1 cellular context compared by ENCODE assay signal in the genomic region with DNA sequence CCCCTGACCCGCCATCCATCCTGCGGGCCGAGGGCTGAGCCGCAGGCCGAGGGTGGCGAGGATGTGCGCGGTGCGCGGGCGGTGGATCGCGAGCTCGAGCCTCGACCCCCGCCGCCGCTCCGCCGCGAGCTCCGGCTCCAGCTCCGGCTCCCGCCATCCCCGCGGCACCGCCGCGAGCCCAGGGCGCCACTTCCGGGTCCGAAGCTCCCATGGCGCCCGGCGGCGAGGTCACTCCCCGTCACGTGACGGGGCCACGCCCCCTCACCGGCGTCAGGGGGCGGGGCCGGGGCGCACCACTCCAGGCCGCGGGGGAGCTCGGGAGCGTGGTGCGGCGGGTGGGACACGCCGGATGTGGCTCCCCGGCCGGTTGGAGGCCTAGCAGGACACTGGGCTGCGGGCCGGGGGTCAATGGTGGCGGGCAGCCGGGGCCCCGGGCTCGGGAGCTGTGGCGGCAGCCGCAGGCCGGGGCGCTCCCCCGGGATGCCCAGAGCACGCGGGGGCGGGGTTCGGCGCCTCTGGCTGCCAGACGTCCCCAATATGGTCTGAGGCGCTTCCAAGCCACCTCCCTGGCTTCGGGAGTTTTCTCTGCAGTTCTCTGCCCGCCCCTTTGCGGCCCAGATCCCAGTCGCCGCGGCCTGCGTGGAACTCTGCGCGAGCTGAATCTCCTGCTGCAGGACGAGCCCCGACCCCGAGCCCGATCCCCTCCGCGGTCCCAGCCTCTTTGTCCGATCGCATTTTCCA.
TF ChIP-seq lines count a peak whose summit lies in the region.

MTCH1 (minus strand) TSS at position 234 of the 741 bp plus-strand sequence; CDS start at position 211, 23 bp downstream.

TF ChIP-seq in HepG2, 621 proteins besides CTCF, POLR2A, EP300 and RAD21 (continued from another document and continues in another):
- TF ChIP-seq ZNF609 (CRISPR knock-in tag; IDR thresholded peaks at IDR 0.05; ENCODE audit: borderline replicate concordance) (0 out of 2 replicates have a peak, but pooled peaks have one; percentile 19), HNRNPUL1 (IDR thresholded peaks at IDR 0.05; ENCODE audit: low read depth, low read length) (no peak), E2F5 (CRISPR knock-in tag; conservative IDR thresholded peaks at IDR 0.05) (peak; percentile 71), ETV6 (CRISPR knock-in tag; conservative IDR thresholded peaks at IDR 0.05) (peak; percentile 48), ZSCAN12 (CRISPR knock-in tag; IDR thresholded peaks at IDR 0.05) (no peak), YY1 (IDR thresholded peaks at IDR 0.05; ENCODE audit: insufficient read depth, insufficient replicate concordance, low read depth, low read length) (peak; percentile 92), THAP8 (CRISPR knock-in tag; IDR thresholded peaks at IDR 0.05; ENCODE audit: borderline replicate concordance) (peak; percentile 4; the same call in 1 of the 2 replicates), THAP11 (CRISPR knock-in tag; IDR thresholded peaks at IDR 0.05) (peak; percentile 90), ZNF121 (CRISPR knock-in tag; IDR thresholded peaks at IDR 0.05) (no peak), ZBTB46 (CRISPR knock-in tag; IDR thresholded peaks at IDR 0.05; ENCODE audit: borderline replicate concordance) (no peak), SETDB1 (CRISPR knock-in tag; IDR thresholded peaks at IDR 0.05; ENCODE audit: borderline replicate concordance) (no peak), ARNT2 (CRISPR knock-in tag; IDR thresholded peaks at IDR 0.05; ENCODE audit: low read depth) (peak; percentile 76), JUNB (CRISPR knock-in tag; IDR thresholded peaks at IDR 0.05; ENCODE audit: borderline replicate concordance) (0 out of 2 replicates have a peak, but pooled peaks have one; percentile 62), ZNF792 (CRISPR knock-in tag; IDR thresholded peaks at IDR 0.05) (peak; percentile 89), TERF1 (CRISPR knock-in tag; IDR thresholded peaks at IDR 0.05) (no peak), FOXK2 (IDR thresholded peaks at IDR 0.05) (peak; percentile 88), MTF1 (CRISPR knock-in tag; IDR thresholded peaks at IDR 0.05) (no peak), ZNF292 (CRISPR knock-in tag; IDR thresholded peaks at IDR 0.05; ENCODE audit: borderline replicate concordance, low read depth) (peak; percentile 33; the same call in 1 of the 2 replicates), POGZ (CRISPR knock-in tag; IDR thresholded peaks at IDR 0.05) (peak; percentile 44), KDM5A (IDR thresholded peaks at IDR 0.05; ENCODE audit: borderline replicate concordance, low read length) (peak; percentile 57; the same call in 1 of the 2 replicates), ZNF512 (CRISPR knock-in tag; IDR thresholded peaks at IDR 0.05) (no peak)
- TF ChIP-seq, protein P1, sequence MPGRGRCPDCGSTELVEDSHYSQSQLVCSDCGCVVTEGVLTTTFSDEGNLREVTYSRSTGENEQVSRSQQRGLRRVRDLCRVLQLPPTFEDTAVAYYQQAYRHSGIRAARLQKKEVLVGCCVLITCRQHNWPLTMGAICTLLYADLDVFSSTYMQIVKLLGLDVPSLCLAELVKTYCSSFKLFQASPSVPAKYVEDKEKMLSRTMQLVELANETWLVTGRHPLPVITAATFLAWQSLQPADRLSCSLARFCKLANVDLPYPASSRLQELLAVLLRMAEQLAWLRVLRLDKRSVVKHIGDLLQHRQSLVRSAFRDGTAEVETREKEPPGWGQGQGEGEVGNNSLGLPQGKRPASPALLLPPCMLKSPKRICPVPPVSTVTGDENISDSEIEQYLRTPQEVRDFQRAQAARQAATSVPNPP (CRISPR knock-in tag; IDR thresholded peaks at IDR 0.05) = peak; percentile 56; the same call in 1 of the 2 replicates
- TF ChIP-seq, protein P2, sequence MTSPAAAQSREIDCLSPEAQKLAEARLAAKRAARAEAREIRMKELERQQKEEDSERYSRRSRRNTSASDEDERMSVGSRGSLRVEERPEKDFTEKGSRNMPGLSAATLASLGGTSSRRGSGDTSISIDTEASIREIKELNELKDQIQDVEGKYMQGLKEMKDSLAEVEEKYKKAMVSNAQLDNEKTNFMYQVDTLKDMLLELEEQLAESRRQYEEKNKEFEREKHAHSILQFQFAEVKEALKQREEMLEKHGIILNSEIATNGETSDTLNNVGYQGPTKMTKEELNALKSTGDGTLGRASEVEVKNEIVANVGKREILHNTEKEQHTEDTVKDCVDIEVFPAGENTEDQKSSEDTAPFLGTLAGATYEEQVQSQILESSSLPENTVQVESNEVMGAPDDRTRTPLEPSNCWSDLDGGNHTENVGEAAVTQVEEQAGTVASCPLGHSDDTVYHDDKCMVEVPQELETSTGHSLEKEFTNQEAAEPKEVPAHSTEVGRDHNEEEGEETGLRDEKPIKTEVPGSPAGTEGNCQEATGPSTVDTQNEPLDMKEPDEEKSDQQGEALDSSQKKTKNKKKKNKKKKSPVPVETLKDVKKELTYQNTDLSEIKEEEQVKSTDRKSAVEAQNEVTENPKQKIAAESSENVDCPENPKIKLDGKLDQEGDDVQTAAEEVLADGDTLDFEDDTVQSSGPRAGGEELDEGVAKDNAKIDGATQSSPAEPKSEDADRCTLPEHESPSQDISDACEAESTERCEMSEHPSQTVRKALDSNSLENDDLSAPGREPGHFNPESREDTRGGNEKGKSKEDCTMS (CRISPR knock-in tag; conservative IDR thresholded peaks at IDR 0.05) = 0 out of 2 replicates have a peak, but pooled peaks have one; percentile 28
- TF ChIP-seq, protein P3, sequence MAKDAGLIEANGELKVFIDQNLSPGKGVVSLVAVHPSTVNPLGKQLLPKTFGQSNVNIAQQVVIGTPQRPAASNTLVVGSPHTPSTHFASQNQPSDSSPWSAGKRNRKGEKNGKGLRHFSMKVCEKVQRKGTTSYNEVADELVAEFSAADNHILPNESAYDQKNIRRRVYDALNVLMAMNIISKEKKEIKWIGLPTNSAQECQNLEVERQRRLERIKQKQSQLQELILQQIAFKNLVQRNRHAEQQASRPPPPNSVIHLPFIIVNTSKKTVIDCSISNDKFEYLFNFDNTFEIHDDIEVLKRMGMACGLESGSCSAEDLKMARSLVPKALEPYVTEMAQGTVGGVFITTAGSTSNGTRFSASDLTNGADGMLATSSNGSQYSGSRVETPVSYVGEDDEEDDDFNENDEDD (CRISPR knock-in tag; IDR thresholded peaks at IDR 0.05; ENCODE audit: borderline replicate concordance) = peak; percentile 85; the same call in 1 of the 2 replicates
- TF ChIP-seq, protein P4, sequence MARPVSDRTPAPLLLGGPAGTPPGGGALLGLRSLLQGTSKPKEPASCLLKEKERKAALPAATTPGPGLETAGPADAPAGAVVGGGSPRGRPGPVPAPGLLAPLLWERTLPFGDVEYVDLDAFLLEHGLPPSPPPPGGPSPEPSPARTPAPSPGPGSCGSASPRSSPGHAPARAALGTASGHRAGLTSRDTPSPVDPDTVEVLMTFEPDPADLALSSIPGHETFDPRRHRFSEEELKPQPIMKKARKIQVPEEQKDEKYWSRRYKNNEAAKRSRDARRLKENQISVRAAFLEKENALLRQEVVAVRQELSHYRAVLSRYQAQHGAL (CRISPR knock-in tag; IDR thresholded peaks at IDR 0.05; ENCODE audit: not compliant biosample characterization) = no peak
- TF ChIP-seq, protein P5, sequence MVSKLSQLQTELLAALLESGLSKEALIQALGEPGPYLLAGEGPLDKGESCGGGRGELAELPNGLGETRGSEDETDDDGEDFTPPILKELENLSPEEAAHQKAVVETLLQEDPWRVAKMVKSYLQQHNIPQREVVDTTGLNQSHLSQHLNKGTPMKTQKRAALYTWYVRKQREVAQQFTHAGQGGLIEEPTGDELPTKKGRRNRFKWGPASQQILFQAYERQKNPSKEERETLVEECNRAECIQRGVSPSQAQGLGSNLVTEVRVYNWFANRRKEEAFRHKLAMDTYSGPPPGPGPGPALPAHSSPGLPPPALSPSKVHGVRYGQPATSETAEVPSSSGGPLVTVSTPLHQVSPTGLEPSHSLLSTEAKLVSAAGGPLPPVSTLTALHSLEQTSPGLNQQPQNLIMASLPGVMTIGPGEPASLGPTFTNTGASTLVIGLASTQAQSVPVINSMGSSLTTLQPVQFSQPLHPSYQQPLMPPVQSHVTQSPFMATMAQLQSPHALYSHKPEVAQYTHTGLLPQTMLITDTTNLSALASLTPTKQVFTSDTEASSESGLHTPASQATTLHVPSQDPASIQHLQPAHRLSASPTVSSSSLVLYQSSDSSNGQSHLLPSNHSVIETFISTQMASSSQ (IDR thresholded peaks at IDR 0.05; ENCODE audit: low read depth) = no peak
- TF ChIP-seq, protein P5 (CRISPR knock-in tag; IDR thresholded peaks at IDR 0.05; ENCODE audit: borderline replicate concordance) = peak; percentile 77; the same call in 1 of the 2 replicates
